In the genomic region with DNA sequence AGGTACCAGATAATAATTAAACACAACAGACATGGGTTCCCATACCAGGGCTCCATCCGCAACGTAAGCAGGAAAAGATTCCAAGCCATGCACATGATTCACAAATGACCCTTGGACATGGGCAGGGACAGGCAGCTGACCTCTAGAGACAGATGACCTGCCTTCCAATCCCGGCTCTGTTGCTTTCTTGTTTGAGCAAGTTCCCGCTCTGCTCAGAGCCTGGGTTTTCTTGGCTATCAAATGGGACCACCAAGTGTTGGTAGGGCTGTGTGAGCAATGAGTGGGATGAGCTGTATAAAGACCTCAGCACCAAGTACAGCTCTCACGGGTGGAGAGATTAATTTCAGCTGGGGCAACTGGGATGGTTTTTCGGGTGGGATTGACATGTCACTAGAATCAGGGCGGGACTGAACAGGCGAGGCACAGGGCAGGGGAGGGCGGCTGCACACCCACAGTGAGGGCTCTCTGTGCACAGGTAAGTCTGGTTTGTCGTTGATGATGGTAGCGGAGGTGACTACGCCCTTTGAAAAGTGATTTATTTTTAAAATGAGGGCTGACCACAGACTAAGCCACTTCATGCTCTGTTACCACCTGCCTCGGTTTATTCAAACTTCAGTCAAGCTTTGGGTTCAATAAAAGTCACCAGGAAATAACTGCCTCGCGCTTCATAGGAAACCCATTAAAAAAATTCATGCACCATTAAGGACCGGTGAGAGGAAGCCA, we compare ENCODE assay signal across 1 cellular context.
TF ChIP-seq lines count a peak whose summit lies in the region.

No MANE protein-coding gene starts in this region.

TF ChIP-seq in HepG2, 621 proteins besides CTCF, POLR2A, EP300 and RAD21 (continued from another document and continues in another):
- no peak for TF ChIP-seq BCLAF1 (IDR thresholded peaks at IDR 0.05)
- no peak for TF ChIP-seq NFKBIZ (CRISPR knock-in tag; IDR thresholded peaks at IDR 0.05)
- TF ChIP-seq SNAPC2 (CRISPR knock-in tag; IDR thresholded peaks at IDR 0.05) = no peak
- no peak for TF ChIP-seq TRAFD1 (CRISPR knock-in tag; IDR thresholded peaks at IDR 0.05; ENCODE audit: borderline replicate concordance)
- TF ChIP-seq ZFP37 (CRISPR knock-in tag; IDR thresholded peaks at IDR 0.05; ENCODE audit: borderline replicate concordance) = no peak
- TF ChIP-seq ZNF549 (CRISPR knock-in tag; IDR thresholded peaks at IDR 0.05) = no peak
- TF ChIP-seq ZNF607 (CRISPR knock-in tag; IDR thresholded peaks at IDR 0.05; ENCODE audit: borderline replicate concordance) = no peak
- TF ChIP-seq, protein P1, sequence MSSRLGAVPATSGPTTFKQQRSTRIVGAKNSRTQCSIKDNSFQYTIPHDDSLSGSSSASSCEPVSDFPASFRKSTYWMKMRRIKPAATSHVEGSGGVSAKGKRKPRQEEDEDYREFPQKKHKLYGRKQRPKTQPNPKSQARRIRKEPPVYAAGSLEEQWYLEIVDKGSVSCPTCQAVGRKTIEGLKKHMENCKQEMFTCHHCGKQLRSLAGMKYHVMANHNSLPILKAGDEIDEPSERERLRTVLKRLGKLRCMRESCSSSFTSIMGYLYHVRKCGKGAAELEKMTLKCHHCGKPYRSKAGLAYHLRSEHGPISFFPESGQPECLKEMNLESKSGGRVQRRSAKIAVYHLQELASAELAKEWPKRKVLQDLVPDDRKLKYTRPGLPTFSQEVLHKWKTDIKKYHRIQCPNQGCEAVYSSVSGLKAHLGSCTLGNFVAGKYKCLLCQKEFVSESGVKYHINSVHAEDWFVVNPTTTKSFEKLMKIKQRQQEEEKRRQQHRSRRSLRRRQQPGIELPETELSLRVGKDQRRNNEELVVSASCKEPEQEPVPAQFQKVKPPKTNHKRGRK (CRISPR knock-in tag; IDR thresholded peaks at IDR 0.05) = no peak
- no peak for TF ChIP-seq ZNF337 (CRISPR knock-in tag; IDR thresholded peaks at IDR 0.05; ENCODE audit: borderline replicate concordance, low read depth)
- TF ChIP-seq ZMYM4 (CRISPR knock-in tag; IDR thresholded peaks at IDR 0.05) = peak; percentile 58; the same call in 1 of the 2 replicates
- no peak for TF ChIP-seq CREB1 (IDR thresholded peaks at IDR 0.05)
- TF ChIP-seq CREB1 (CRISPR knock-in tag; IDR thresholded peaks at IDR 0.05) = peak; percentile 34; the same call in 1 of the 2 replicates
- TF ChIP-seq ZNF207 (IDR thresholded peaks at IDR 0.05; ENCODE audit: borderline replicate concordance) = no peak
- TF ChIP-seq TRIM24 (CRISPR knock-in tag; IDR thresholded peaks at IDR 0.05) = no peak
- TF ChIP-seq IKZF5 (CRISPR knock-in tag; IDR thresholded peaks at IDR 0.05) = peak; percentile 67; the same call in 1 of the 2 replicates
- peak; percentile 86 for TF ChIP-seq NR2F6 (IDR thresholded peaks at IDR 0.05)
- TF ChIP-seq NR2F6 (CRISPR knock-in tag; IDR thresholded peaks at IDR 0.05) = peak; percentile 95
- no peak for TF ChIP-seq NFATC3 (CRISPR knock-in tag; IDR thresholded peaks at IDR 0.05)
- TF ChIP-seq NBN (conservative IDR thresholded peaks at IDR 0.05) = no peak
- TF ChIP-seq SP5 (CRISPR knock-in tag; IDR thresholded peaks at IDR 0.05; ENCODE audit: borderline replicate concordance, low read depth) = peak; percentile 82
- no peak for TF ChIP-seq ZNF251 (CRISPR knock-in tag; IDR thresholded peaks at IDR 0.05)
- TF ChIP-seq, protein P2, sequence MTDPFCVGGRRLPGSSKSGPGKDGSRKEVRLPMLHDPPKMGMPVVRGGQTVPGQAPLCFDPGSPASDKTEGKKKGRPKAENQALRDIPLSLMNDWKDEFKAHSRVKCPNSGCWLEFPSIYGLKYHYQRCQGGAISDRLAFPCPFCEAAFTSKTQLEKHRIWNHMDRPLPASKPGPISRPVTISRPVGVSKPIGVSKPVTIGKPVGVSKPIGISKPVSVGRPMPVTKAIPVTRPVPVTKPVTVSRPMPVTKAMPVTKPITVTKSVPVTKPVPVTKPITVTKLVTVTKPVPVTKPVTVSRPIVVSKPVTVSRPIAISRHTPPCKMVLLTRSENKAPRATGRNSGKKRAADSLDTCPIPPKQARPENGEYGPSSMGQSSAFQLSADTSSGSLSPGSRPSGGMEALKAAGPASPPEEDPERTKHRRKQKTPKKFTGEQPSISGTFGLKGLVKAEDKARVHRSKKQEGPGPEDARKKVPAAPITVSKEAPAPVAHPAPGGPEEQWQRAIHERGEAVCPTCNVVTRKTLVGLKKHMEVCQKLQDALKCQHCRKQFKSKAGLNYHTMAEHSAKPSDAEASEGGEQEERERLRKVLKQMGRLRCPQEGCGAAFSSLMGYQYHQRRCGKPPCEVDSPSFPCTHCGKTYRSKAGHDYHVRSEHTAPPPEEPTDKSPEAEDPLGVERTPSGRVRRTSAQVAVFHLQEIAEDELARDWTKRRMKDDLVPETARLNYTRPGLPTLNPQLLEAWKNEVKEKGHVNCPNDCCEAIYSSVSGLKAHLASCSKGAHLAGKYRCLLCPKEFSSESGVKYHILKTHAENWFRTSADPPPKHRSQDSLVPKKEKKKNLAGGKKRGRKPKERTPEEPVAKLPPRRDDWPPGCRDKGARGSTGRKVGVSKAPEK (CRISPR knock-in tag; IDR thresholded peaks at IDR 0.05; ENCODE audit: borderline replicate concordance) = no peak
- TF ChIP-seq, protein P3, sequence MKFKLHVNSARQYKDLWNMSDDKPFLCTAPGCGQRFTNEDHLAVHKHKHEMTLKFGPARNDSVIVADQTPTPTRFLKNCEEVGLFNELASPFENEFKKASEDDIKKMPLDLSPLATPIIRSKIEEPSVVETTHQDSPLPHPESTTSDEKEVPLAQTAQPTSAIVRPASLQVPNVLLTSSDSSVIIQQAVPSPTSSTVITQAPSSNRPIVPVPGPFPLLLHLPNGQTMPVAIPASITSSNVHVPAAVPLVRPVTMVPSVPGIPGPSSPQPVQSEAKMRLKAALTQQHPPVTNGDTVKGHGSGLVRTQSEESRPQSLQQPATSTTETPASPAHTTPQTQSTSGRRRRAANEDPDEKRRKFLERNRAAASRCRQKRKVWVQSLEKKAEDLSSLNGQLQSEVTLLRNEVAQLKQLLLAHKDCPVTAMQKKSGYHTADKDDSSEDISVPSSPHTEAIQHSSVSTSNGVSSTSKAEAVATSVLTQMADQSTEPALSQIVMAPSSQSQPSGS (CRISPR knock-in tag; IDR thresholded peaks at IDR 0.05) = 0 out of 2 replicates have a peak, but pooled peaks have one; percentile 56
- TF ChIP-seq CREM (IDR thresholded peaks at IDR 0.05) = peak; percentile 14; the same call in 1 of the 2 replicates
- TF ChIP-seq CREM (CRISPR knock-in tag; IDR thresholded peaks at IDR 0.05) = no peak
- no peak for TF ChIP-seq ZNF343 (CRISPR knock-in tag; IDR thresholded peaks at IDR 0.05)
- no peak for TF ChIP-seq CSRNP1 (CRISPR knock-in tag; IDR thresholded peaks at IDR 0.05)
- no peak for TF ChIP-seq ZNF124 (CRISPR knock-in tag; IDR thresholded peaks at IDR 0.05)
- no peak for TF ChIP-seq TERF1 (CRISPR knock-in tag; IDR thresholded peaks at IDR 0.05)
- TF ChIP-seq SMC3 (IDR thresholded peaks at IDR 0.05; ENCODE audit: low read length) = no peak
- TF ChIP-seq ZBTB1 (CRISPR knock-in tag; IDR thresholded peaks at IDR 0.05; ENCODE audit: borderline replicate concordance) = no peak
- TF ChIP-seq ZNF253 (CRISPR knock-in tag; IDR thresholded peaks at IDR 0.05; ENCODE audit: borderline replicate concordance) = no peak
- no peak for TF ChIP-seq ZNF510 (CRISPR knock-in tag; IDR thresholded peaks at IDR 0.05; ENCODE audit: low read depth)
- TF ChIP-seq, protein P4, sequence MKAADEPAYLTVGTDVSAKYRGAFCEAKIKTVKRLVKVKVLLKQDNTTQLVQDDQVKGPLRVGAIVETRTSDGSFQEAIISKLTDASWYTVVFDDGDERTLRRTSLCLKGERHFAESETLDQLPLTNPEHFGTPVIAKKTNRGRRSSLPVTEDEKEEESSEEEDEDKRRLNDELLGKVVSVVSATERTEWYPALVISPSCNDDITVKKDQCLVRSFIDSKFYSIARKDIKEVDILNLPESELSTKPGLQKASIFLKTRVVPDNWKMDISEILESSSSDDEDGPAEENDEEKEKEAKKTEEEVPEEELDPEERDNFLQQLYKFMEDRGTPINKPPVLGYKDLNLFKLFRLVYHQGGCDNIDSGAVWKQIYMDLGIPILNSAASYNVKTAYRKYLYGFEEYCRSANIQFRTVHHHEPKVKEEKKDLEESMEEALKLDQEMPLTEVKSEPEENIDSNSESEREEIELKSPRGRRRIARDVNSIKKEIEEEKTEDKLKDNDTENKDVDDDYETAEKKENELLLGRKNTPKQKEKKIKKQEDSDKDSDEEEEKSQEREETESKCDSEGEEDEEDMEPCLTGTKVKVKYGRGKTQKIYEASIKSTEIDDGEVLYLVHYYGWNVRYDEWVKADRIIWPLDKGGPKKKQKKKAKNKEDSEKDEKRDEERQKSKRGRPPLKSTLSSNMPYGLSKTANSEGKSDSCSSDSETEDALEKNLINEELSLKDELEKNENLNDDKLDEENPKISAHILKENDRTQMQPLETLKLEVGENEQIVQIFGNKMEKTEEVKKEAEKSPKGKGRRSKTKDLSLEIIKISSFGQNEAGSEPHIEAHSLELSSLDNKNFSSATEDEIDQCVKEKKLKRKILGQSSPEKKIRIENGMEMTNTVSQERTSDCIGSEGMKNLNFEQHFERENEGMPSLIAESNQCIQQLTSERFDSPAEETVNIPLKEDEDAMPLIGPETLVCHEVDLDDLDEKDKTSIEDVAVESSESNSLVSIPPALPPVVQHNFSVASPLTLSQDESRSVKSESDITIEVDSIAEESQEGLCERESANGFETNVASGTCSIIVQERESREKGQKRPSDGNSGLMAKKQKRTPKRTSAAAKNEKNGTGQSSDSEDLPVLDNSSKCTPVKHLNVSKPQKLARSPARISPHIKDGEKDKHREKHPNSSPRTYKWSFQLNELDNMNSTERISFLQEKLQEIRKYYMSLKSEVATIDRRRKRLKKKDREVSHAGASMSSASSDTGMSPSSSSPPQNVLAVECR (CRISPR knock-in tag; IDR thresholded peaks at IDR 0.05; ENCODE audit: borderline replicate concordance) = peak; percentile 56; the same call in 1 of the 2 replicates
- TF ChIP-seq YY1 (IDR thresholded peaks at IDR 0.05; ENCODE audit: insufficient read depth, insufficient replicate concordance, low read depth, low read length) = no peak
- no peak for TF ChIP-seq RFX3 (CRISPR knock-in tag; IDR thresholded peaks at IDR 0.05)
- TF ChIP-seq ZKSCAN5 (CRISPR knock-in tag; IDR thresholded peaks at IDR 0.05) = no peak
- no peak for TF ChIP-seq KAT7 (CRISPR knock-in tag; IDR thresholded peaks at IDR 0.05; ENCODE audit: borderline replicate concordance)
- no peak for TF ChIP-seq CHD2 (IDR thresholded peaks at IDR 0.05; ENCODE audit: low read depth, low read length)
- TF ChIP-seq ZSCAN29 (CRISPR knock-in tag; conservative IDR thresholded peaks at IDR 0.05) = no peak
- no peak for TF ChIP-seq RCOR2 (CRISPR knock-in tag; IDR thresholded peaks at IDR 0.05)
- TF ChIP-seq MBNL3 (CRISPR knock-in tag; conservative IDR thresholded peaks at IDR 0.05) = no peak
